Comparison of ENCODE assay signal across 9 cellular contexts in genomic region chr2:28586864-28587263, GRCh38.
DNase-seq lines count a peak whose midpoint lies in the region; ATAC-seq and TF ChIP-seq lines count a peak whose summit lies in the region.
"Had no signal": no experiment of that assay in that cellular context is flagged by ENCODE, and none has a peak within 500 bp of the region (broad histone marks: within the 10 kb centered on the region; RNA-seq: fewer than 3 reads in every experiment).

No MANE protein-coding gene starts in this region.

- no peaks in the 10 kb centered on the region for H3K9me3 Mint-ChIP-seq in activated naive CD4-positive, alpha-beta T cell treated with anti-CD3 and anti-CD28 coated beads for 36 hours

- peak; percentile 66 for ATAC-seq in GM21423 (IDR thresholded peaks at IDR 0.05; ENCODE audit: unreplicated experiment)
- ATAC-seq in GM18873 (IDR thresholded peaks at IDR 0.05; ENCODE audit: low FRiP score, unreplicated experiment), result no peak

- no peak overlapping the region for H3K14ac ChIP-seq in neuronal stem cell (ENCODE audit: low read length)

- no peaks in the 10 kb centered on the region for H3K27me3 Mint-ChIP-seq in activated naive CD4-positive, alpha-beta T cell treated with anti-CD3 and anti-CD28 coated beads for 36 hours (ENCODE audit: low read depth)

- no peak overlapping the region for H3K18ac ChIP-seq in neuronal stem cell (ENCODE audit: low read length)

- no peaks in the 10 kb centered on the region for H3K27me3 ChIP-seq in neuronal stem cell (ENCODE audit: control insufficient read depth in 3 of 3, insufficient read depth in 3 of 3, low read depth in 1 of 3, low read length in 3 of 3)

- intact Hi-C loops in activated naive CD4-positive, alpha-beta T cell treated with anti-CD3 and anti-CD28 coated beads for 36 hours (cut with micrococcal nuclease), result no loop called here

- H3K36me3 ChIP-seq in neuronal stem cell (replicated peaks in 1 of 2; ENCODE audit: control insufficient read depth in 2 of 2, insufficient read depth in 2 of 2, low read length in 2 of 2), result no peaks in the 10 kb centered on the region

- H3K79me1 ChIP-seq in neuronal stem cell (ENCODE audit: low read depth, low read length), result no peaks in the 10 kb centered on the region

- no peak overlapping the region for H4K8ac ChIP-seq in neuronal stem cell (ENCODE audit: low read depth, low read length)

- no peak overlapping the region for H2BK5ac ChIP-seq in neuronal stem cell (ENCODE audit: low read length)

- DNase-seq in activated CD4-positive, CD25-positive, alpha-beta regulatory T cell treated with anti-CD3 and anti-CD28 coated beads, Interleukin-2, amount 50 U/mL, for 16 hours (ENCODE audit: low read depth, low spot score), result peak; percentile 13
- peak; percentile 74 for DNase-seq in activated naive CD4-positive, alpha-beta T cell treated with anti-CD3 and anti-CD28 coated beads for 36 hours
- peak; percentile 22 for DNase-seq in stimulated activated CD4-positive, alpha-beta T cell treated with anti-CD3 and anti-CD28 coated beads, Interleukin-2, amount 100 ng/mL, for 4 hours (ENCODE audit: low read depth)
- DNase-seq in neuronal stem cell (ENCODE audit: low spot score) (no peak), AML-193 (lab: John Stamatoyannopoulos, UW) (no peak), foreskin fibroblast (no peak)
- DNase-seq: NCI-H2171 had no signal

- H3K27ac ChIP-seq in neuronal stem cell (replicated peaks; ENCODE audit: low read length), result no peak overlapping the region

- H3K9me3 ChIP-seq in neuronal stem cell (replicated peaks in 1 of 2; ENCODE audit: control insufficient read depth in 2 of 2, insufficient read depth in 1 of 2, low read depth in 1 of 2, low read length in 2 of 2), result no peaks in the 10 kb centered on the region

- no peak overlapping the region for H2AK5ac ChIP-seq in neuronal stem cell (ENCODE audit: low read depth, low read length)

- H3K4me2 ChIP-seq in neuronal stem cell (ENCODE audit: insufficient read depth, low read length, poor library complexity, severe bottlenecking), result no peak overlapping the region

- peaks cover 46% of the 10 kb centered on the region for H3K4me1 Mint-ChIP-seq in activated naive CD4-positive, alpha-beta T cell treated with anti-CD3 and anti-CD28 coated beads for 36 hours (ENCODE audit: low read depth)

- no peak overlapping the region for H2AFZ ChIP-seq in neuronal stem cell (ENCODE audit: low read length)

- H3K4me3 ChIP-seq in neuronal stem cell (ENCODE audit: low read length in 2 of 2) (no peak overlapping the region), foreskin fibroblast (ENCODE audit: low read depth in 1 of 2, low read length in 2 of 2) (no peak overlapping the region)

- WGBS in neuronal stem cell (ENCODE audit: extremely low coverage in 2 of 2, insufficient read length in 2 of 2, insufficient replicate concordance in 1 of 2), 2 donors, result no CpG with 5 or more reads among the region's 6 CpGs

- no peak for TF ChIP-seq CTCF in foreskin fibroblast (IDR thresholded peaks at IDR 0.05; ENCODE audit: low read depth, low read length)

- H3K4me3 Mint-ChIP-seq in activated naive CD4-positive, alpha-beta T cell treated with anti-CD3 and anti-CD28 coated beads for 36 hours, result no peak overlapping the region

- no peak overlapping the region for H2BK15ac ChIP-seq in neuronal stem cell (ENCODE audit: low read length)

- H2BK120ac ChIP-seq in neuronal stem cell (ENCODE audit: low read depth, low read length), result no peak overlapping the region

- peaks cover 9% of the 10 kb centered on the region in 2 donors for H3K4me1 ChIP-seq in neuronal stem cell (ENCODE audit: control insufficient read depth in 2 of 2, insufficient read depth in 1 of 2, low read depth in 1 of 2, low read length in 2 of 2)

- H3K4ac ChIP-seq in neuronal stem cell (ENCODE audit: low read length), result no peak overlapping the region

- CTCF ChIA-PET in activated naive CD4-positive, alpha-beta T cell treated with anti-CD3 and anti-CD28 coated beads for 36 hours (lab: Charles Lee), result interaction anchor here (0.6 to 1.7 kb wide), 4 partner anchors 19 to 1380 kb away, joined by 3 to 11 read pairs (median 4); no protein-coding TSS in a partner anchor

- H4K91ac ChIP-seq in neuronal stem cell (ENCODE audit: low read depth, low read length, poor library complexity), result no peak overlapping the region

- H3K9ac ChIP-seq in neuronal stem cell (ENCODE audit: low read depth, low read length, poor library complexity), result no peak overlapping the region

- H3K36me3 Mint-ChIP-seq in activated naive CD4-positive, alpha-beta T cell treated with anti-CD3 and anti-CD28 coated beads for 36 hours (ENCODE audit: low read depth), result no peaks in the 10 kb centered on the region

- no peak overlapping the region for H2BK12ac ChIP-seq in neuronal stem cell (ENCODE audit: low read length)

- H3K27ac Mint-ChIP-seq in activated naive CD4-positive, alpha-beta T cell treated with anti-CD3 and anti-CD28 coated beads for 36 hours, result no peak overlapping the region

- no peak overlapping the region for H3K23ac ChIP-seq in neuronal stem cell (ENCODE audit: low read depth, low read length, poor library complexity)

Comparison
In these comparisons a context has a peak if more than half of its experiments do, and no peak if none do; other contexts are left out.
1. DNase-seq: peak in activated CD4-positive, CD25-positive, alpha-beta regulatory T cell treated with anti-CD3 and anti-CD28 coated beads, Interleukin-2, amount 50 U/mL, for 16 hours (single experiment), activated naive CD4-positive, alpha-beta T cell treated with anti-CD3 and anti-CD28 coated beads for 36 hours (single experiment) and stimulated activated CD4-positive, alpha-beta T cell treated with anti-CD3 and anti-CD28 coated beads, Interleukin-2, amount 100 ng/mL, for 4 hours (single experiment); none in neuronal stem cell (single experiment), AML-193 (0 of 2) and foreskin fibroblast (0 of 2).